1 cellular context compared by ENCODE assay signal in genomic region chr16:29730649-29731048, GRCh38.
TF ChIP-seq lines count a peak whose summit lies in the region.

No MANE protein-coding gene starts in this region.

TF ChIP-seq in WTC11, 78 proteins besides CTCF, POLR2A, EP300 and RAD21 (continued from another document):
- TF ChIP-seq, protein P1, sequence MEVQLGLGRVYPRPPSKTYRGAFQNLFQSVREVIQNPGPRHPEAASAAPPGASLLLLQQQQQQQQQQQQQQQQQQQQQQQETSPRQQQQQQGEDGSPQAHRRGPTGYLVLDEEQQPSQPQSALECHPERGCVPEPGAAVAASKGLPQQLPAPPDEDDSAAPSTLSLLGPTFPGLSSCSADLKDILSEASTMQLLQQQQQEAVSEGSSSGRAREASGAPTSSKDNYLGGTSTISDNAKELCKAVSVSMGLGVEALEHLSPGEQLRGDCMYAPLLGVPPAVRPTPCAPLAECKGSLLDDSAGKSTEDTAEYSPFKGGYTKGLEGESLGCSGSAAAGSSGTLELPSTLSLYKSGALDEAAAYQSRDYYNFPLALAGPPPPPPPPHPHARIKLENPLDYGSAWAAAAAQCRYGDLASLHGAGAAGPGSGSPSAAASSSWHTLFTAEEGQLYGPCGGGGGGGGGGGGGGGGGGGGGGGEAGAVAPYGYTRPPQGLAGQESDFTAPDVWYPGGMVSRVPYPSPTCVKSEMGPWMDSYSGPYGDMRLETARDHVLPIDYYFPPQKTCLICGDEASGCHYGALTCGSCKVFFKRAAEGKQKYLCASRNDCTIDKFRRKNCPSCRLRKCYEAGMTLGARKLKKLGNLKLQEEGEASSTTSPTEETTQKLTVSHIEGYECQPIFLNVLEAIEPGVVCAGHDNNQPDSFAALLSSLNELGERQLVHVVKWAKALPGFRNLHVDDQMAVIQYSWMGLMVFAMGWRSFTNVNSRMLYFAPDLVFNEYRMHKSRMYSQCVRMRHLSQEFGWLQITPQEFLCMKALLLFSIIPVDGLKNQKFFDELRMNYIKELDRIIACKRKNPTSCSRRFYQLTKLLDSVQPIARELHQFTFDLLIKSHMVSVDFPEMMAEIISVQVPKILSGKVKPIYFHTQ (CRISPR knock-in tag; IDR thresholded peaks at IDR 0.05): no peak
- TF ChIP-seq AFF4 (CRISPR knock-in tag; IDR thresholded peaks at IDR 0.05; ENCODE audit: borderline replicate concordance): no peak
- TF ChIP-seq, protein P2, sequence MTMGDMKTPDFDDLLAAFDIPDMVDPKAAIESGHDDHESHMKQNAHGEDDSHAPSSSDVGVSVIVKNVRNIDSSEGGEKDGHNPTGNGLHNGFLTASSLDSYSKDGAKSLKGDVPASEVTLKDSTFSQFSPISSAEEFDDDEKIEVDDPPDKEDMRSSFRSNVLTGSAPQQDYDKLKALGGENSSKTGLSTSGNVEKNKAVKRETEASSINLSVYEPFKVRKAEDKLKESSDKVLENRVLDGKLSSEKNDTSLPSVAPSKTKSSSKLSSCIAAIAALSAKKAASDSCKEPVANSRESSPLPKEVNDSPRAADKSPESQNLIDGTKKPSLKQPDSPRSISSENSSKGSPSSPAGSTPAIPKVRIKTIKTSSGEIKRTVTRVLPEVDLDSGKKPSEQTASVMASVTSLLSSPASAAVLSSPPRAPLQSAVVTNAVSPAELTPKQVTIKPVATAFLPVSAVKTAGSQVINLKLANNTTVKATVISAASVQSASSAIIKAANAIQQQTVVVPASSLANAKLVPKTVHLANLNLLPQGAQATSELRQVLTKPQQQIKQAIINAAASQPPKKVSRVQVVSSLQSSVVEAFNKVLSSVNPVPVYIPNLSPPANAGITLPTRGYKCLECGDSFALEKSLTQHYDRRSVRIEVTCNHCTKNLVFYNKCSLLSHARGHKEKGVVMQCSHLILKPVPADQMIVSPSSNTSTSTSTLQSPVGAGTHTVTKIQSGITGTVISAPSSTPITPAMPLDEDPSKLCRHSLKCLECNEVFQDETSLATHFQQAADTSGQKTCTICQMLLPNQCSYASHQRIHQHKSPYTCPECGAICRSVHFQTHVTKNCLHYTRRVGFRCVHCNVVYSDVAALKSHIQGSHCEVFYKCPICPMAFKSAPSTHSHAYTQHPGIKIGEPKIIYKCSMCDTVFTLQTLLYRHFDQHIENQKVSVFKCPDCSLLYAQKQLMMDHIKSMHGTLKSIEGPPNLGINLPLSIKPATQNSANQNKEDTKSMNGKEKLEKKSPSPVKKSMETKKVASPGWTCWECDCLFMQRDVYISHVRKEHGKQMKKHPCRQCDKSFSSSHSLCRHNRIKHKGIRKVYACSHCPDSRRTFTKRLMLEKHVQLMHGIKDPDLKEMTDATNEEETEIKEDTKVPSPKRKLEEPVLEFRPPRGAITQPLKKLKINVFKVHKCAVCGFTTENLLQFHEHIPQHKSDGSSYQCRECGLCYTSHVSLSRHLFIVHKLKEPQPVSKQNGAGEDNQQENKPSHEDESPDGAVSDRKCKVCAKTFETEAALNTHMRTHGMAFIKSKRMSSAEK (CRISPR knock-in tag; IDR thresholded peaks at IDR 0.05; ENCODE audit: borderline replicate concordance): no peak
- no peak for TF ChIP-seq CREB1 (CRISPR knock-in tag; IDR thresholded peaks at IDR 0.05)
- TF ChIP-seq PRDM15 (CRISPR knock-in tag; IDR thresholded peaks at IDR 0.05): no peak
- TF ChIP-seq ZNF423 (CRISPR knock-in tag; IDR thresholded peaks at IDR 0.05): no peak
- TF ChIP-seq ATF3 (CRISPR knock-in tag; conservative IDR thresholded peaks at IDR 0.05): no peak
- TF ChIP-seq KAT7 (CRISPR knock-in tag; IDR thresholded peaks at IDR 0.05; ENCODE audit: borderline replicate concordance): no peak
- TF ChIP-seq NR3C1 (CRISPR knock-in tag; conservative IDR thresholded peaks at IDR 0.05; ENCODE audit: low read depth): no peak
- TF ChIP-seq HMGXB4 (CRISPR knock-in tag; IDR thresholded peaks at IDR 0.05): no peak
